ENCODE assay signal across 1 cellular context in genomic region chr4:128512767-128513322, GRCh38.
A peak's percentile ranks its signal among the peaks of the same experiment; 100 is the strongest.
TF ChIP-seq lines count a peak whose summit lies in the region.

No MANE protein-coding gene starts in this region.

TF ChIP-seq in K562, 482 proteins besides CTCF, POLR2A, EP300 and RAD21 (continued from another document):
- no peak for TF ChIP-seq MGA (IDR thresholded peaks at IDR 0.05)
- peak; percentile 20; the same call in 1 of the 2 replicates for TF ChIP-seq ZNF407 (IDR thresholded peaks at IDR 0.05; ENCODE audit: low read depth)
- no peak for TF ChIP-seq RNF2 (IDR thresholded peaks at IDR 0.05)
- TF ChIP-seq NKRF (IDR thresholded peaks at IDR 0.05; ENCODE audit: borderline replicate concordance) = no peak
- TF ChIP-seq ZNF444 (CRISPR knock-in tag; IDR thresholded peaks at IDR 0.05) = no peak
- TF ChIP-seq RCOR1 (IDR thresholded peaks at IDR 0.05; ENCODE audit: borderline replicate concordance in 1 of 2, low read depth in 2 of 2, low read length in 2 of 2) = peak in 1 of 2 experiments; percentile 6; a peak in 1 of 4 replicates
- no peak for TF ChIP-seq RNF219 (CRISPR knock-in tag; IDR thresholded peaks at IDR 0.05)
- TF ChIP-seq GABPA (tag; conservative IDR thresholded peaks at IDR 0.05; ENCODE audit: low read depth) = no peak
- TF ChIP-seq SRSF9 (IDR thresholded peaks at IDR 0.05; ENCODE audit: borderline replicate concordance, low read depth, low read length) = no peak
- no peak for TF ChIP-seq SMAD2 (IDR thresholded peaks at IDR 0.05; ENCODE audit: low read depth, low read length)
- no peak for TF ChIP-seq TAF15 (IDR thresholded peaks at IDR 0.05; ENCODE audit: low read depth, low read length)
- no peak for TF ChIP-seq ZNF408 (CRISPR knock-in tag; IDR thresholded peaks at IDR 0.05; ENCODE audit: low read depth)
- TF ChIP-seq PKNOX1 (IDR thresholded peaks at IDR 0.05) = peak; percentile 79
- no peak for TF ChIP-seq KLF16 (IDR thresholded peaks at IDR 0.05)
- TF ChIP-seq NFIX (CRISPR knock-in tag; IDR thresholded peaks at IDR 0.05; ENCODE audit: low read depth) = no peak
- TF ChIP-seq PHF8 (IDR thresholded peaks at IDR 0.05; ENCODE audit: borderline replicate concordance, low read length) = no peak
- TF ChIP-seq ZBED1 (IDR thresholded peaks at IDR 0.05) = no peak
- no peak for TF ChIP-seq L3MBTL2 (IDR thresholded peaks at IDR 0.05)
- TF ChIP-seq PTTG1 (tag; IDR thresholded peaks at IDR 0.05; ENCODE audit: low read depth) = no peak
- peak; percentile 45 for TF ChIP-seq MEIS2 (IDR thresholded peaks at IDR 0.05; ENCODE audit: partially characterized antibody)
- 0 out of 2 replicates have a peak, but pooled peaks have one; percentile 21 for TF ChIP-seq ZNF589 (CRISPR knock-in tag; IDR thresholded peaks at IDR 0.05; ENCODE audit: low read depth)
- no peak for TF ChIP-seq CHD2 (IDR thresholded peaks at IDR 0.05; ENCODE audit: low read depth, low read length)
- TF ChIP-seq TRIM25 (IDR thresholded peaks at IDR 0.05; ENCODE audit: borderline replicate concordance) = no peak
TF ChIP-seq in K562: peak in this region for 5.
